ENCODE assay signal across 8 cellular contexts in genomic region chr20:63738687-63739128, GRCh38. TPM values are rescaled to one million over a fixed set of nuclear protein-coding genes. Genes with fewer than 3 reads are reported as not detected.
DNase-seq lines count a peak whose midpoint lies in the region; ATAC-seq and TF ChIP-seq lines count a peak whose summit lies in the region.

No MANE protein-coding gene starts in this region.

- H3K4me1 ChIP-seq in HUES64 (ENCODE audit: insufficient read depth, low read length) = peaks cover 18% of the 10 kb centered on the region

- no peaks in the 10 kb centered on the region for H3K36me3 Mint-ChIP-seq in activated naive CD8-positive, alpha-beta T cell treated with anti-CD3 and anti-CD28 coated beads, Interleukin-2, amount 50 U/mL, for 24 hours (ENCODE audit: low read depth)
- H3K36me3 Mint-ChIP-seq in stimulated activated memory B cell treated with anti-CD40 and anti-IgM and Interleukin-4, amounts not matched to agents 10 μg/mL and 1 μg/mL and 100 μg/mL, for 72 hours = peaks cover 12% of the 10 kb centered on the region

- no peak overlapping the region; the same call in 1 of the 2 replicates for H3K27ac ChIP-seq in HUES64 (ENCODE audit: low read depth, low read length)

- no peaks in the 10 kb centered on the region for H3K27me3 Mint-ChIP-seq in activated naive CD8-positive, alpha-beta T cell treated with anti-CD3 and anti-CD28 coated beads, Interleukin-2, amount 50 U/mL, for 24 hours
- no peaks in the 10 kb centered on the region for H3K27me3 Mint-ChIP-seq in stimulated activated memory B cell treated with anti-CD40 and anti-IgM and Interleukin-4, amounts not matched to agents 10 μg/mL and 1 μg/mL and 100 μg/mL, for 72 hours

- peaks cover 36% of the 10 kb centered on the region for H3K36me3 ChIP-seq in HUES64 (ENCODE audit: insufficient read depth, low read length)

- H3K4me1 Mint-ChIP-seq in activated naive CD8-positive, alpha-beta T cell treated with anti-CD3 and anti-CD28 coated beads, Interleukin-2, amount 50 U/mL, for 24 hours = peaks cover 17% of the 10 kb centered on the region
- H3K4me1 Mint-ChIP-seq in stimulated activated memory B cell treated with anti-CD40 and anti-IgM and Interleukin-4, amounts not matched to agents 10 μg/mL and 1 μg/mL and 100 μg/mL, for 72 hours = peaks cover 31% of the 10 kb centered on the region

- DNase-seq in AG10803 (ENCODE audit: low read depth) (peak; percentile 12), NCI-H1436 (lab: John Stamatoyannopoulos, UW) (no peak), DMS153 (lab: John Stamatoyannopoulos, UW) (no peak)
- DNase-seq in activated naive CD8-positive, alpha-beta T cell treated with anti-CD3 and anti-CD28 coated beads, Interleukin-2, amount 50 U/mL, for 24 hours = peak; percentile 42

- no peaks in the 10 kb centered on the region for H3K9me3 ChIP-seq in HUES64 (ENCODE audit: insufficient read depth, low read depth, low read length)
- H3K9me3 ChIP-seq in iPS-18c (ENCODE audit: control insufficient read depth, insufficient read depth, low read length) = no peaks in the 10 kb centered on the region

- peaks cover 13% of the 10 kb centered on the region for H3K27me3 ChIP-seq in HUES64 (ENCODE audit: insufficient read depth, low read length)

- no peak overlapping the region for H3K27ac Mint-ChIP-seq in activated naive CD8-positive, alpha-beta T cell treated with anti-CD3 and anti-CD28 coated beads, Interleukin-2, amount 50 U/mL, for 24 hours
- no peak overlapping the region for H3K27ac Mint-ChIP-seq in stimulated activated memory B cell treated with anti-CD40 and anti-IgM and Interleukin-4, amounts not matched to agents 10 μg/mL and 1 μg/mL and 100 μg/mL, for 72 hours

- H3K4me3 ChIP-seq in AG10803 (ENCODE audit: low read length) (no peak overlapping the region), HUES64 (ENCODE audit: low read length) (peak overlapping the region; percentile 55), iPS-18c (ENCODE audit: insufficient read depth, low read depth, low read length) (peak overlapping the region; percentile 56; the same call in 1 of the 2 replicates)

- no peak for TF ChIP-seq CTCF in AG10803 (conservative IDR thresholded peaks at IDR 0.05; ENCODE audit: low read length)

- no peaks in the 10 kb centered on the region for H3K9me3 Mint-ChIP-seq in activated naive CD8-positive, alpha-beta T cell treated with anti-CD3 and anti-CD28 coated beads, Interleukin-2, amount 50 U/mL, for 24 hours
- no peaks in the 10 kb centered on the region for H3K9me3 Mint-ChIP-seq in stimulated activated memory B cell treated with anti-CD40 and anti-IgM and Interleukin-4, amounts not matched to agents 10 μg/mL and 1 μg/mL and 100 μg/mL, for 72 hours

- no peak for ATAC-seq in activated naive CD8-positive, alpha-beta T cell treated with anti-CD3 and anti-CD28 coated beads, Interleukin-2, amount 50 U/mL, for 24 hours
- no peak for ATAC-seq in stimulated activated memory B cell treated with anti-CD40 and anti-IgM and Interleukin-4, amounts not matched to agents 10 μg/mL and 1 μg/mL and 100 μg/mL, for 72 hours
- ATAC-seq in HG03025 (IDR thresholded peaks at IDR 0.05; ENCODE audit: low FRiP score, unreplicated experiment) = no peak

- 15% methylated on average over 26 of the region's 26 CpGs for WGBS in HUES64

- no peak overlapping the region for H3K4me3 Mint-ChIP-seq in activated naive CD8-positive, alpha-beta T cell treated with anti-CD3 and anti-CD28 coated beads, Interleukin-2, amount 50 U/mL, for 24 hours
- H3K4me3 Mint-ChIP-seq in stimulated activated memory B cell treated with anti-CD40 and anti-IgM and Interleukin-4, amounts not matched to agents 10 μg/mL and 1 μg/mL and 100 μg/mL, for 72 hours = peak overlapping the region; percentile 53

- H3K9ac ChIP-seq in HUES64 (ENCODE audit: low read depth, low read length) = no peak overlapping the region

RNA-seq across cellular contexts. Expression of gene SLC2A4RG, which starts 0.9 kb away (rescaled TPM):
- 26.3 TPM for polyA plus RNA-seq in HUES64 (2013, experiment 1 of 2)
- polyA plus RNA-seq in HUES64 (2013, experiment 2 of 2) = 34.2 TPM

RNA-seq across cellular contexts. Expression of gene LIME1, which starts 2.2 kb away (rescaled TPM):
- polyA plus RNA-seq in HUES64 (2013, experiment 1 of 2) = 4.9 TPM
- 3.9 TPM for polyA plus RNA-seq in HUES64 (2013, experiment 2 of 2)

RNA-seq across cellular contexts. Expression of gene ZGPAT, which starts 30.9 kb away (rescaled TPM):
- 16.8 TPM for polyA plus RNA-seq in HUES64 (2013, experiment 1 of 2)
- 16.4 TPM for polyA plus RNA-seq in HUES64 (2013, experiment 2 of 2)

RNA-seq across cellular contexts. Expression of gene ARFRP1, which starts 30.9 kb away (rescaled TPM):
- 14.0 TPM for polyA plus RNA-seq in HUES64 (2013, experiment 1 of 2)
- polyA plus RNA-seq in HUES64 (2013, experiment 2 of 2) = 12.9 TPM

RNA-seq across cellular contexts. Expression of gene TNFRSF6B, which starts 42.3 kb away (rescaled TPM):
- 1.1 TPM for polyA plus RNA-seq in HUES64 (2013, experiment 1 of 2)
- polyA plus RNA-seq in HUES64 (2013, experiment 2 of 2) = 1.2 TPM

Comparison
In these comparisons a context has a peak if more than half of its experiments do, and no peak if none do; other contexts are left out.
1. DNase-seq: peak in AG10803 (single experiment) and activated naive CD8-positive, alpha-beta T cell treated with anti-CD3 and anti-CD28 coated beads, Interleukin-2, amount 50 U/mL, for 24 hours (single experiment); none in NCI-H1436 (single experiment) and DMS153 (single experiment).